ENCODE assay signal across 8 cellular contexts in genomic region chr1:248837794-248838356, GRCh38. TPM values are rescaled to one million over a fixed set of nuclear protein-coding genes. Genes with fewer than 3 reads are reported as not detected.
DNase-seq lines count a peak whose midpoint lies in the region; ATAC-seq and TF ChIP-seq lines count a peak whose summit lies in the region.

Gene ZNF672, plus strand, starts transcription at chr1:248838224. Its CDS starts 9,051 bp downstream, at chr1:248847275.

- H3K27ac ChIP-seq in coronary artery, result peak within 1 kb of the TSS; percentile 100

- CTCF ChIA-PET in activated CD4-positive, alpha-beta T cell treated with anti-CD3 and anti-CD28 coated beads, Interleukin-2, amount 10 ng/mL, durations not matched to agents 7 days and 5 days (lab: Charles Lee), result interaction anchor here (0.6 to 4.9 kb wide), 6 partner anchors 9 to 71 kb away, joined by 3 to 41 read pairs (median 8); partner anchors contain the start of genes SH3BP5L and ZNF692

- peaks cover 0 to 2% (median 0%) of the 10 kb centered on the region in 7 donors for H3K9me3 Mint-ChIP-seq in CD14-positive monocyte
- H3K9me3 Mint-ChIP-seq in activated CD4-positive, alpha-beta T cell treated with anti-CD3 and anti-CD28 coated beads, Interleukin-2, amount 10 ng/mL, durations not matched to agents 7 days and 5 days, result no peaks in the 10 kb centered on the region

- TF ChIP-seq CTCF in CD14-positive monocyte (IDR thresholded peaks at IDR 0.05) (no peak), coronary artery (IDR thresholded peaks at IDR 0.05) (no peak)

- no peaks in the 10 kb centered on the region for H3K27me3 Mint-ChIP-seq in CD14-positive monocyte (ENCODE audit: low read depth in 3 of 3)
- peaks cover 2% of the 10 kb centered on the region for H3K27me3 Mint-ChIP-seq in activated CD4-positive, alpha-beta T cell treated with anti-CD3 and anti-CD28 coated beads, Interleukin-2, amount 10 ng/mL, durations not matched to agents 7 days and 5 days

- POLR2A ChIA-PET in activated CD4-positive, alpha-beta T cell treated with anti-CD3 and anti-CD28 coated beads, Interleukin-2, amount 10 ng/mL, durations not matched to agents 7 days and 5 days (lab: Charles Lee), result interaction anchor here (0.8 to 1.8 kb wide), 3 partner anchors 10 to 21 kb away, joined by 4 to 6 read pairs (median 5); partner anchors contain the start of genes SH3BP5L and ZNF692

- H3K36me3 Mint-ChIP-seq in CD14-positive monocyte, result peaks cover 6% of the 10 kb centered on the region in 2 donors
- H3K36me3 Mint-ChIP-seq in activated CD4-positive, alpha-beta T cell treated with anti-CD3 and anti-CD28 coated beads, Interleukin-2, amount 10 ng/mL, durations not matched to agents 7 days and 5 days (ENCODE audit: low read depth), result no peaks in the 10 kb centered on the region

- ATAC-seq in GM19395 (IDR thresholded peaks at IDR 0.05; ENCODE audit: unreplicated experiment) (peak; percentile 83), HG03558 (IDR thresholded peaks at IDR 0.05; ENCODE audit: extremely low read depth, unreplicated experiment) (peak; percentile 74), left lobe of liver (peak; percentile 89)

- DNase-seq in CD14-positive monocyte (ENCODE audit: low spot score) (peak; percentile 97), NCI-H748 (lab: John Stamatoyannopoulos, UW; ENCODE audit: unreplicated experiment) (peak; percentile 97), coronary artery (ENCODE audit: low spot score) (peak; percentile 100), left lobe of liver (ENCODE audit: low spot score) (peak; percentile 98)
- peak; percentile 96 for DNase-seq in activated CD4-positive, alpha-beta T cell treated with anti-CD3 and anti-CD28 coated beads, Interleukin-2, amount 10 ng/mL, durations not matched to agents 7 days and 5 days
- DNase-seq in stimulated activated CD4-positive, alpha-beta T cell treated with anti-CD3 and anti-CD28 coated beads, Interleukin-2, amount 100 ng/mL, for 24 hours, result peak; percentile 94

- no peak within 1 kb of the TSS for H3K4me3 Mint-ChIP-seq in CD14-positive monocyte
- no peak within 1 kb of the TSS for H3K4me3 Mint-ChIP-seq in activated CD4-positive, alpha-beta T cell treated with anti-CD3 and anti-CD28 coated beads, Interleukin-2, amount 10 ng/mL, durations not matched to agents 7 days and 5 days

- peak within 1 kb of the TSS in 2 of 7 donors; percentile 99 to 100 for H3K27ac Mint-ChIP-seq in CD14-positive monocyte
- peak within 1 kb of the TSS; percentile 97 for H3K27ac Mint-ChIP-seq in activated CD4-positive, alpha-beta T cell treated with anti-CD3 and anti-CD28 coated beads, Interleukin-2, amount 10 ng/mL, durations not matched to agents 7 days and 5 days

- peak within 1 kb of the TSS; percentile 100 for H3K4me3 ChIP-seq in coronary artery

- intact Hi-C loops in CD14-positive monocyte (cut with micrococcal nuclease), result loop anchor here in 1 of 2 donors (2.0 kb wide), 1 partner anchor 21 kb away; the partner anchor contains the start of gene ZNF692

- peaks cover 22% of the 10 kb centered on the region for H3K4me1 Mint-ChIP-seq in CD14-positive monocyte
- peaks cover 24% of the 10 kb centered on the region for H3K4me1 Mint-ChIP-seq in activated CD4-positive, alpha-beta T cell treated with anti-CD3 and anti-CD28 coated beads, Interleukin-2, amount 10 ng/mL, durations not matched to agents 7 days and 5 days

RNA-seq across cellular contexts. Expression of gene ZNF672, which starts in this region (rescaled TPM):
- polyA plus RNA-seq in CD14-positive monocyte, result 10 to 100 TPM; 23.4 to 23.9 TPM
- 10 to 100 TPM; 46.5 to 56.9 TPM for total RNA-seq in activated CD4-positive, alpha-beta T cell treated with anti-CD3 and anti-CD28 coated beads, Interleukin-2, amount 10 ng/mL, durations not matched to agents 7 days and 5 days
- 19.6 TPM for total RNA-seq in left lobe of liver

Comparison
In these comparisons a context has a peak if more than half of its experiments do, and no peak if none do; other contexts are left out.
1. Peak in every context shown above with its lines: DNase-seq, ATAC-seq, H3K4me3 ChIP-seq and H3K27ac ChIP-seq.